In the genomic region with DNA sequence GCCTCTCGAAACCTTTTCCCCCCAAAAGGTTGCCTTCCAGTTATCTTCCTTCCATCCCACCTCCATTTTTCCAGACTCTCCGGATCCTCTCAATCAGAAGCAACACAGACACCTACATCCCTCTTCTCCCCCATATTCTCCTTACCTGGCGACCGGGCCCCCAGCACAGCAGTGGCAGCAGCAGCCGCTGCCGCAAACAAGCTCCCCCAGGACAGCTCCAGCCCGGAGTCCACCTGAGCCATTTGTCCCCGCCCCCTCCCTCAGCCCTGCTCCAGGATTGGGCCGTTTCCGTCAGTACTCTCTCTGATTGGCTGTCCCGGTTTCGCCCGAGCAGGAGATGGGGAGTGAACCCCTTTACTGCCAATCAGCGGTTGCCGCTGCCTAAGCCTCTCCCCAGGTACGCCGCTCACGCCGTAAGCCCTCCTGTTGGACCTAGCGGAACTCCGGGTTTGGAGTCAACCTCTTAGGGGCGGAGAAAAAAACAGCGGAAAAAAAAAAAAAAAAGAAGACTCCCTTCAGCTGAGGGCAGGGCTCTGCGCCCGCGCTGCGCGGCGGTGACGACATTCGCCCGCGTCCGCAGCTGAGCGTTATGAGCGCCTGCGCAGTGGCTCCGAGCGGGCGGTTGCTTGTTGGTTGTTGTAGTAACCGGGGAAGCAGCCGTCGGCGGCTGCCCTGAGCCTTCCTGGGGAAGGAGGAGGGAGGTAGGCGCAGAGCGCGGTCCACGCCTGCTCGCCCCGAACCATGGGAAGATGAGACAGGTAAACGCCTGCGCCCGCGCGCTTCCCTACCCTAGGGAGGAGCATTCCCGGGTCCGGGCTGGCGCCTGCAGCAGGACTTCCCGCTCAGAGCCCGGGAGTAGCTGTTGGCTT, we compare ENCODE assay signal across 8 cellular contexts. TPM values are rescaled to one million over a fixed set of nuclear protein-coding genes. Genes with fewer than 3 reads are reported as not detected.
DNase-seq lines count a peak whose midpoint lies in the region; ATAC-seq lines count a peak whose summit lies in the region.

A gene with protein sequence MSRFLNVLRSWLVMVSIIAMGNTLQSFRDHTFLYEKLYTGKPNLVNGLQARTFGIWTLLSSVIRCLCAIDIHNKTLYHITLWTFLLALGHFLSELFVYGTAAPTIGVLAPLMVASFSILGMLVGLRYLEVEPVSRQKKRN (minus strand): TSS at position 247 of the 869 bp plus-strand sequence. CDS start 3,374 bp downstream, outside the sequence.
A gene with protein sequence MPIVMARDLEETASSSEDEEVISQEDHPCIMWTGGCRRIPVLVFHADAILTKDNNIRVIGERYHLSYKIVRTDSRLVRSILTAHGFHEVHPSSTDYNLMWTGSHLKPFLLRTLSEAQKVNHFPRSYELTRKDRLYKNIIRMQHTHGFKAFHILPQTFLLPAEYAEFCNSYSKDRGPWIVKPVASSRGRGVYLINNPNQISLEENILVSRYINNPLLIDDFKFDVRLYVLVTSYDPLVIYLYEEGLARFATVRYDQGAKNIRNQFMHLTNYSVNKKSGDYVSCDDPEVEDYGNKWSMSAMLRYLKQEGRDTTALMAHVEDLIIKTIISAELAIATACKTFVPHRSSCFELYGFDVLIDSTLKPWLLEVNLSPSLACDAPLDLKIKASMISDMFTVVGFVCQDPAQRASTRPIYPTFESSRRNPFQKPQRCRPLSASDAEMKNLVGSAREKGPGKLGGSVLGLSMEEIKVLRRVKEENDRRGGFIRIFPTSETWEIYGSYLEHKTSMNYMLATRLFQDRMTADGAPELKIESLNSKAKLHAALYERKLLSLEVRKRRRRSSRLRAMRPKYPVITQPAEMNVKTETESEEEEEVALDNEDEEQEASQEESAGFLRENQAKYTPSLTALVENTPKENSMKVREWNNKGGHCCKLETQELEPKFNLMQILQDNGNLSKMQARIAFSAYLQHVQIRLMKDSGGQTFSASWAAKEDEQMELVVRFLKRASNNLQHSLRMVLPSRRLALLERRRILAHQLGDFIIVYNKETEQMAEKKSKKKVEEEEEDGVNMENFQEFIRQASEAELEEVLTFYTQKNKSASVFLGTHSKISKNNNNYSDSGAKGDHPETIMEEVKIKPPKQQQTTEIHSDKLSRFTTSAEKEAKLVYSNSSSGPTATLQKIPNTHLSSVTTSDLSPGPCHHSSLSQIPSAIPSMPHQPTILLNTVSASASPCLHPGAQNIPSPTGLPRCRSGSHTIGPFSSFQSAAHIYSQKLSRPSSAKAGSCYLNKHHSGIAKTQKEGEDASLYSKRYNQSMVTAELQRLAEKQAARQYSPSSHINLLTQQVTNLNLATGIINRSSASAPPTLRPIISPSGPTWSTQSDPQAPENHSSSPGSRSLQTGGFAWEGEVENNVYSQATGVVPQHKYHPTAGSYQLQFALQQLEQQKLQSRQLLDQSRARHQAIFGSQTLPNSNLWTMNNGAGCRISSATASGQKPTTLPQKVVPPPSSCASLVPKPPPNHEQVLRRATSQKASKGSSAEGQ (N-terminal part only) (plus strand): TSS at position 617 of the 869 bp plus-strand sequence. CDS start 1,904 bp downstream, outside the sequence.

- DNase-seq in COLO668 (lab: John Stamatoyannopoulos, UW; ENCODE audit: unreplicated experiment), result peak; percentile 99
- peak; percentile 100 for DNase-seq in HT1080 (ENCODE audit: low read depth)
- DNase-seq in NOMO-1 treated with DMSO at 0.1 percent for 48 hours (lab: John Stamatoyannopoulos, UW; ENCODE audit: unreplicated experiment), result peak; percentile 98
- DNase-seq in activated CD8-positive, alpha-beta memory T cell treated with anti-CD3 and anti-CD28 coated beads for 4 hours (ENCODE audit: low read depth in 2 of 2), result peak; percentile 91 to 92
- DNase-seq in effector memory CD8-positive, alpha-beta T cell, result peak; percentile 94 to 95 (median 94)
- peak; percentile 99 for DNase-seq in medulla oblongata (ENCODE audit: extremely low spot score)
- DNase-seq in stimulated activated CD8-positive, alpha-beta memory T cell treated with anti-CD3 and anti-CD28 coated beads, Interleukin-12 subunit alpha, Interleukin-12 subunit beta, amount 100 ng/mL, for 1 hour (ENCODE audit: low read depth), result peak; percentile 92

- no peaks in the 10 kb centered on the region for H3K27me3 Mint-ChIP-seq in effector memory CD8-positive, alpha-beta T cell

- peak within 1 kb of the TSS; percentile 91 to 96 for H3K4me3 Mint-ChIP-seq in effector memory CD8-positive, alpha-beta T cell

- peak within 1 kb of the TSS; percentile 94 to 96 for H3K27ac Mint-ChIP-seq in effector memory CD8-positive, alpha-beta T cell

- ATAC-seq in GM21360 (IDR thresholded peaks at IDR 0.05; ENCODE audit: unreplicated experiment), result peak; percentile 96
- ATAC-seq in effector memory CD8-positive, alpha-beta T cell (replicated peaks), result peak; percentile 89

- H3K36me3 Mint-ChIP-seq in effector memory CD8-positive, alpha-beta T cell (ENCODE audit: insufficient read depth), result peaks cover 31% of the 10 kb centered on the region

- peaks cover 17 to 26% of the 10 kb centered on the region in 2 donors for H3K4me1 Mint-ChIP-seq in effector memory CD8-positive, alpha-beta T cell (ENCODE audit: low read depth in 2 of 2)

- no peaks in the 10 kb centered on the region for H3K9me3 Mint-ChIP-seq in effector memory CD8-positive, alpha-beta T cell

RNA-seq across cellular contexts. Expression of the first gene that starts in this region (rescaled TPM):
- total RNA-seq in HT1080 (2014; rRNA removed; shearing (Covaris generic)), result 11.9 and 15.2 TPM in 2 replicates
- 16.9 and 17.9 TPM in 2 replicates for polyA plus RNA-seq in HT1080 (2015; cell fraction: cytosol; rRNA removed)
- polyA plus RNA-seq in HT1080 (2015; cell fraction: nucleus; rRNA removed), result 4.9 and 6.1 TPM in 2 replicates

RNA-seq across cellular contexts. Expression of the second gene that starts in this region (rescaled TPM):
- 26.0 and 33.2 TPM in 2 replicates for total RNA-seq in HT1080 (2014; rRNA removed; shearing (Covaris generic))
- 16.8 and 20.7 TPM in 2 replicates for polyA plus RNA-seq in HT1080 (2015; cell fraction: cytosol; rRNA removed)
- polyA plus RNA-seq in HT1080 (2015; cell fraction: nucleus; rRNA removed), result 16.8 and 19.0 TPM in 2 replicates

Comparison
In these comparisons a context has a peak if more than half of its experiments do, and no peak if none do; other contexts are left out.
1. Peak in every context shown above with its lines: DNase-seq and ATAC-seq.